In the genomic region with DNA sequence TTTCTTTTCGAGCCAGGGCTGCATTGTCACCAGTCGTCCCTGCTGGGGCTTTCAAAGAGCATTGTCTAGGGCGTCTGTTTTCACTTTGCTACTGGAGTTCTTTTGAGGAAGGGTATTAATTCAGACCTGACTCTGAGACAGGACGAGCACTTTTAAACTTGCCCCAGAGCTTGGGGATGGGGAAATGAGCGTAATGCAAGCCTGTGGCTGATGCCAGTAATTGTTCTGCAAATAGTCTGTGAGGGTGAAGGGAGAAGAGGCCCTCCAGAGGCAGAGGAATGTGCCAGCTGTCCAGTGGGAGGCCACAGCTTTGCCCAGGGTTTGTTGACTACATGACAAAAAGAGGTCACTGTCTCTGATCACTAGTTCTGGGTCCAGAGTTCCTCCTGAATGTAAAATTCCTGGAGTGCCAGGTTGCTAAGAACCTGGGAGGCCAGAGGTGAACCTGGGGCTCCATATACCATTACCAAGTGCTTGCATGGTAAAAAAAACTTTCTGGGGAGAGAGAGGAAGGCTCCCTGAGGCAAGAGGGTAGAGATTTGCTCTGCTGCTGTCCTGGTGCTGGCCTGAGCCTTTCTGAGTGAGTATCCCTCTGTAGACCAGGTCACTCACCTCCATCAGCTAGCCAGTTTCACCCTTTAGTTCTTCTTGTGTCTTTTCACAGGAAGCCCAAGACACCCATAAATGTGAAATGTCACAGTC, we compare ENCODE assay signal across 16 cellular contexts. TPM values are rescaled to one million over a fixed set of nuclear protein-coding genes. Genes with fewer than 3 reads are reported as not detected.
DNase-seq lines count a peak whose midpoint lies in the region; ATAC-seq and TF ChIP-seq lines count a peak whose summit lies in the region.
"Had no signal": no experiment of that assay in that cellular context is flagged by ENCODE, and none has a peak within 500 bp of the region (broad histone marks: within the 10 kb centered on the region; RNA-seq: fewer than 3 reads in every experiment).

No MANE protein-coding gene starts in this region.

- TF ChIP-seq CTCF in left lung (IDR thresholded peaks at IDR 0.05) (no peak), upper lobe of right lung (IDR thresholded peaks at IDR 0.05) (no peak)

- intact Hi-C loops in Right ventricle myocardium inferior (cut with DNase I) (no loop called here), cardiac septum (cut with DNase I) (loop anchor here (5.0 kb wide), 1 partner anchor 439 kb away; no protein-coding TSS in a partner anchor), left lung (cut with DNase I) (loop anchor here in 1 of 2 donors (10.0 kb wide), 1 partner anchor 447 kb away; no protein-coding TSS in a partner anchor), upper lobe of right lung (cut with DNase I) (no loop called here)

- DNase-seq in Right ventricle myocardium inferior (ENCODE audit: missing footprints) (no peak), cardiac septum (ENCODE audit: low spot score) (no peak), dedifferentiated amniotic fluid mesenchymal stem cell (ENCODE audit: extremely low spot score) (peak; percentile 16), left lung (no peak), upper lobe of right lung (no peak)
- DNase-seq in effector memory CD4-positive, alpha-beta T cell = no peak
- DNase-seq: activated CD4-positive, CD25-positive, alpha-beta regulatory T cell treated with anti-CD3 and anti-CD28 coated beads, Interleukin-2, amount 50 U/mL, for 72 hours; activated T-cell treated with anti-CD3 and anti-CD28 coated beads, Interleukin-2, amount 50 U/mL, for 4 hours; amniotic stem cell; effector CD4-positive, alpha-beta T cell; NCI-H1694; stimulated activated CD4-positive, alpha-beta T cell treated with anti-CD3 and anti-CD28 coated beads, Interleukin-1b, Interleukin-23, amount 100 ng/mL, for 48 hours; uterus had no signal

- H3K9me3 ChIP-seq in left lung = no peaks in the 10 kb centered on the region
- H3K9me3 ChIP-seq in upper lobe of right lung = no peaks in the 10 kb centered on the region
- H3K9me3 ChIP-seq in effector memory CD4-positive, alpha-beta T cell (ENCODE audit: control insufficient read depth, low read length) = no peaks in the 10 kb centered on the region
- H3K9me3 ChIP-seq: uterus had no signal

- no peaks in the 10 kb centered on the region for H3K36me3 ChIP-seq in left lung
- H3K36me3 ChIP-seq in upper lobe of right lung = no peaks in the 10 kb centered on the region
- H3K36me3 ChIP-seq in effector memory CD4-positive, alpha-beta T cell (ENCODE audit: control insufficient read depth, insufficient read depth, low read length) = no peaks in the 10 kb centered on the region
- H3K36me3 ChIP-seq: uterus had no signal

- H3K4me1 ChIP-seq in left lung (peaks cover 0 to 16% of the 10 kb centered on the region in 2 donors), upper lobe of right lung (peaks cover 7% of the 10 kb centered on the region)
- no peaks in the 10 kb centered on the region for H3K4me1 ChIP-seq in effector memory CD4-positive, alpha-beta T cell (ENCODE audit: control insufficient read depth, insufficient read depth, low read length, poor library complexity, severe bottlenecking)
- H3K4me1 ChIP-seq: uterus had no signal

- ATAC-seq in Right ventricle myocardium inferior (peak; percentile 75), left lung (peak; percentile 41), upper lobe of right lung (peak; percentile 27), GM21717 (IDR thresholded peaks at IDR 0.05; ENCODE audit: unreplicated experiment) (no peak), GM21825 (IDR thresholded peaks at IDR 0.05; ENCODE audit: unreplicated experiment) (no peak)
- ATAC-seq: activated T-cell treated with anti-CD3 and anti-CD28 coated beads, Interleukin-2, amount 50 U/mL, for 4 hours had no signal

- H3K4me3 ChIP-seq in left lung = no peak overlapping the region
- no peak overlapping the region for H3K4me3 ChIP-seq in upper lobe of right lung
- no peak overlapping the region for H3K4me3 ChIP-seq in effector memory CD4-positive, alpha-beta T cell (ENCODE audit: insufficient read depth, low read depth, low read length, poor library complexity, severe bottlenecking)
- H3K4me3 ChIP-seq: uterus had no signal

- H3K27ac ChIP-seq in left lung (no peak overlapping the region), upper lobe of right lung (no peak overlapping the region)
- H3K27ac ChIP-seq in effector memory CD4-positive, alpha-beta T cell (ENCODE audit: insufficient read depth, low read length, poor library complexity, severe bottlenecking) = no peak overlapping the region
- H3K27ac ChIP-seq: parathyroid adenoma, uterus had no signal

- no peaks in the 10 kb centered on the region for H3K27me3 ChIP-seq in left lung
- no peaks in the 10 kb centered on the region for H3K27me3 ChIP-seq in upper lobe of right lung
- H3K27me3 ChIP-seq in effector memory CD4-positive, alpha-beta T cell (replicated peaks; ENCODE audit: control insufficient read depth, insufficient read depth, low read length, poor library complexity, severe bottlenecking) = no peaks in the 10 kb centered on the region
- H3K27me3 ChIP-seq: uterus had no signal

RNA-seq across cellular contexts. Expression of a gene that starts 14.8 kb away (rescaled TPM):
- total RNA-seq in Right ventricle myocardium inferior = 19.4 TPM
- total RNA-seq in cardiac septum = 19.3 TPM
- total RNA-seq in left lung = 10 to 100 TPM; 11.5 to 13.4 TPM
- 15.3 TPM for total RNA-seq in upper lobe of right lung

RNA-seq across cellular contexts. Expression of a gene that starts 44.5 kb away (rescaled TPM):
- total RNA-seq in Right ventricle myocardium inferior (21.4 TPM), cardiac septum (19.7 TPM), left lung (10 to 100 TPM; 22.3 to 33.1 TPM), upper lobe of right lung (17.0 TPM)

Comparison
In these comparisons a context has a peak if more than half of its experiments do, and no peak if none do; other contexts are left out.
1. ATAC-seq: peak in Right ventricle myocardium inferior (single experiment), left lung (single experiment) and upper lobe of right lung (single experiment); none in GM21717 (single experiment) and GM21825 (single experiment).